Comparison of ENCODE assay signal across 1 cellular context in genomic region chr13:110381029-110381360, GRCh38.
TF ChIP-seq lines count a peak whose summit lies in the region.

No MANE protein-coding gene starts in this region.

TF ChIP-seq in H1, 55 proteins besides CTCF, POLR2A, EP300 and RAD21:
- TF ChIP-seq, protein P1, sequence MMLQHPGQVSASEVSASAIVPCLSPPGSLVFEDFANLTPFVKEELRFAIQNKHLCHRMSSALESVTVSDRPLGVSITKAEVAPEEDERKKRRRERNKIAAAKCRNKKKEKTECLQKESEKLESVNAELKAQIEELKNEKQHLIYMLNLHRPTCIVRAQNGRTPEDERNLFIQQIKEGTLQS (IDR thresholded peaks at IDR 0.05; ENCODE audit: insufficient read depth, low read depth, low read length): no peak
- TF ChIP-seq KDM1A (IDR thresholded peaks at IDR 0.05; ENCODE audit: borderline replicate concordance, low read length): no peak
TF ChIP-seq in H1: peak in this region for 0.
